21 cellular contexts compared by ENCODE assay signal in genomic region chr2:1268034-1268433, GRCh38.
DNase-seq lines count a peak whose midpoint lies in the region; ATAC-seq and TF ChIP-seq lines count a peak whose summit lies in the region.
"Had no signal": no experiment of that assay in that cellular context is flagged by ENCODE, and none has a peak within 500 bp of the region (broad histone marks: within the 10 kb centered on the region; RNA-seq: fewer than 3 reads in every experiment).

No MANE protein-coding gene starts in this region.

- H3K9me3 Mint-ChIP-seq in nephron progenitor cell = no peaks in the 10 kb centered on the region
- H3K9me3 Mint-ChIP-seq: CD4-positive, alpha-beta T cell had no signal

- DNase-seq in Caki2 (ENCODE audit: low read depth) (peak; percentile 59), islet precursor cell (peak; percentile 12), nephron progenitor cell (peak; percentile 17), NCI-H2029 (lab: John Stamatoyannopoulos, UW) (no peak), ecto neural progenitor cell (ENCODE audit: low spot score) (no peak)
- DNase-seq: 8988T; ACHN; AML-193; BE2C; Calu3; CD4-positive, alpha-beta T cell; CD8-positive, alpha-beta memory T cell; DMS53; DMS79 treated with DMSO at 0.1 percent for 48 hours; GF-D8; GM23248; H7; HCEC 1CT had no signal

- no peak for ATAC-seq in GM21737 (IDR thresholded peaks at IDR 0.05; ENCODE audit: unreplicated experiment)
- ATAC-seq: A549 had no signal

- peaks cover 9% of the 10 kb centered on the region for H3K27me3 Mint-ChIP-seq in nephron progenitor cell (ENCODE audit: low read depth, poor library complexity)

- no peak overlapping the region for H3K4me3 Mint-ChIP-seq in nephron progenitor cell
- H3K4me3 Mint-ChIP-seq: CD14-positive monocyte; CD4-positive, alpha-beta T cell; CD8-positive, alpha-beta memory T cell had no signal

- TF ChIP-seq CTCF in nephron progenitor cell (IDR thresholded peaks at IDR 0.05) = no peak

- H3K36me3 Mint-ChIP-seq in nephron progenitor cell (ENCODE audit: low read depth) = no peaks in the 10 kb centered on the region
- H3K36me3 Mint-ChIP-seq: CD14-positive monocyte had no signal

- H3K27ac Mint-ChIP-seq in nephron progenitor cell = no peak overlapping the region
- H3K27ac Mint-ChIP-seq: CD14-positive monocyte; CD4-positive, alpha-beta T cell; CD8-positive, alpha-beta memory T cell had no signal

- in situ Hi-C loops in Caki2 (cut with HindIII; ENCODE audit: low pct_unique_long_range_greater_than_20kb, low sequenced_read_pairs) = no loop called here

- no peaks in the 10 kb centered on the region for H3K4me1 Mint-ChIP-seq in nephron progenitor cell
- H3K4me1 Mint-ChIP-seq: CD14-positive monocyte; CD8-positive, alpha-beta memory T cell had no signal

Comparison
In these comparisons a context has a peak if more than half of its experiments do, and no peak if none do; other contexts are left out.
1. DNase-seq: peak in Caki2 (single experiment), islet precursor cell (single experiment) and nephron progenitor cell (single experiment); none in NCI-H2029 (single experiment) and ecto neural progenitor cell (single experiment).